8 cellular contexts compared by ENCODE assay signal in the genomic region with DNA sequence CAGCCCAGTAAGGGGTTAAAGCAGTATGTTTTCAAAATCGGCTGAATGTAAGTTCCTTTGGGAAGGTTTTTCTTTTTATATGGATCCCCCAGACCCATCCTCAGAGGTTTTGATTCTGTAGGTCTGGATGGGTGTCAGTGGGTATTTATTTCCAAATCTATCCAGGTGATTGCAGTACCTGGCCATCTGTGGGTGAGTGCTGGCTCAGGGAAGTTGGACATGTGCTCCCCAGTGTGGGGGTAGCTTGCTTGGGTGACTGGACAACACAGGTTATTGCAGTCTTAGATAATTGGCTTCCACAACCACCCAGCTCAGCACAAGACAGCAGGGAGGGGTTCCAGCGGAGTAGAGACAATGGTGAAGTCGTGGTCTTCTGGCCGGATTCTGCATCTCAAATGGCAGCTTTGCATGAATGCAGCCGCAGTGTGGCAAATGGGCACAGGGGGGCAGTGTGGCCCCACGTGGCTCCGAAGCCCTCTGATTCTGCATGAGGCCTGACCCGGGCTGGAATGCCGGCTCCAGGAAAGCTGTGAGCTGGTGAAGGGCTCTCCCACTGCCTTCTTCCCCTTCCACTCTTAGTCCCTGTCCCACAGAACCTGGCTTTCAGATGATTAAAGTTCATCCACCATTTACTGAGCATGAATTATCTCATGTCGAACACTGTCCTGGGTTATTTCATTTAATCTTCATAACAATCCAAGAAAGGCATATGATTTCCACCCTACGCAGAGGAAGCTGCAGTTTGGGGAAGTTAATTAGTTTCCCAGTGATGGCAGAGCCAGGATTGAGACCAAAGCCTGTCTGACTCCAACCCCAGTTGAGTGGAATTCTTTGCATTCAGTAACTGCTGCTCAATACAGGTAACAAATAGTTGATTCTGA.
DNase-seq lines count a peak whose midpoint lies in the region; ATAC-seq and TF ChIP-seq lines count a peak whose summit lies in the region.

No MANE protein-coding gene starts in this region.

- no peaks in the 10 kb centered on the region for H3K9me3 ChIP-seq in left lung

- no peak overlapping the region for H3K27ac ChIP-seq in left lung

- H3K36me3 ChIP-seq in left lung = no peaks in the 10 kb centered on the region

- ATAC-seq in HG02642 (IDR thresholded peaks at IDR 0.05; ENCODE audit: poor library complexity, unreplicated experiment) (peak; percentile 64), left lung (peak; percentile 93), GM18520 (IDR thresholded peaks at IDR 0.05; ENCODE audit: unreplicated experiment) (no peak)

- no peak overlapping the region for H3K4me3 ChIP-seq in left lung

- H3K27me3 ChIP-seq in left lung = peaks cover 0 to 7% of the 10 kb centered on the region in 2 donors

- H3K4me1 ChIP-seq in left lung = peaks cover 11 to 16% of the 10 kb centered on the region in 2 donors

- DNase-seq in G401 (ENCODE audit: low spot score) (peak; percentile 86), NCI-H2171 (lab: John Stamatoyannopoulos, UW) (peak; percentile 39), cerebellum (ENCODE audit: low spot score) (peak; percentile 83), left lung (peak; percentile 77 to 92)
- peak; percentile 59 for DNase-seq in activated CD4-positive, alpha-beta T cell treated with anti-CD3 and anti-CD28 coated beads for 1 hour
- DNase-seq in stimulated activated CD4-positive, alpha-beta T cell treated with anti-CD3 and anti-CD28 coated beads, Interleukin-4, amount 100 ng/mL, for 1 hour = peak; percentile 75

- in situ Hi-C loops in G401 (cut with HindIII; ENCODE audit: low sequenced_read_pairs) = no loop called here

- intact Hi-C loops in left lung (cut with DNase I) = loop anchor here (2.0 to 10.0 kb wide), 3 partner anchors 284 to 561 kb away; no protein-coding TSS in a partner anchor

- TF ChIP-seq CTCF in left lung (IDR thresholded peaks at IDR 0.05) = peak; percentile 91 to 93
